In genomic region chr14:78010688-78011087, GRCh38 we compare ENCODE assay signal across 20 cellular contexts.
DNase-seq lines count a peak whose midpoint lies in the region; ATAC-seq, FAIRE-seq and TF ChIP-seq lines count a peak whose summit lies in the region.
"Had no signal": no experiment of that assay in that cellular context is flagged by ENCODE, and none has a peak within 500 bp of the region (broad histone marks: within the 10 kb centered on the region; RNA-seq: fewer than 3 reads in every experiment).

No MANE protein-coding gene starts in this region.

- H3K36me3 ChIP-seq in keratinocyte (ENCODE audit: control insufficient read depth in 2 of 2, extremely low read depth in 1 of 2, insufficient read depth in 2 of 2, low read length in 2 of 2), result no peaks in the 10 kb centered on the region
- H3K36me3 ChIP-seq in hepatocyte (replicated peaks; ENCODE audit: insufficient read depth, low read depth), result no peaks in the 10 kb centered on the region
- H3K36me3 ChIP-seq: gastrocnemius medialis, Peyer's patch, vagina had no signal

- 74% methylated on average over 4 of the region's 4 CpGs for WGBS in hepatocyte (ENCODE audit: low lambda C conversion rate, missing lambda C conversion rate)

- no peaks in the 10 kb centered on the region for H3K9me2 ChIP-seq in hepatocyte (replicated peaks; ENCODE audit: insufficient read depth)

- H4K20me1 ChIP-seq in keratinocyte (ENCODE audit: control insufficient read depth, extremely low read depth, insufficient read depth, low read length) (no peaks in the 10 kb centered on the region), hepatocyte (ENCODE audit: insufficient read depth, poor library complexity, severe bottlenecking) (no peaks in the 10 kb centered on the region)

- H2AFZ ChIP-seq in keratinocyte (ENCODE audit: control insufficient read depth, low read length) (no peak overlapping the region), hepatocyte (no peak overlapping the region)

- DNase-seq in Daoy (ENCODE audit: low read depth) (peak; percentile 62), NCI-H226 (peak; percentile 42), cardiac fibroblast (ENCODE audit: low read depth in 2 of 2) (peak; percentile 32 to 72), keratinocyte (ENCODE audit: low read depth, low spot score) (peak; percentile 86), SKM-1 treated with dmso at 0.1 percent for 144 hours (lab: John Stamatoyannopoulos, UW; ENCODE audit: unreplicated experiment) (no peak), hepatocyte (ENCODE audit: low spot score) (no peak), NCI-H2171 treated with DMSO at 0.1 percent for 48 hours (lab: John Stamatoyannopoulos, UW) (no peak)
- DNase-seq: activated CD4-positive, alpha-beta memory T cell treated with anti-CD3 and anti-CD28 coated beads for 36 hours; activated T-cell treated with anti-CD3 and anti-CD28 coated beads, Interleukin-2, amount 50 U/mL, for 24 hours; effector CD4-positive, alpha-beta T cell; gastrocnemius medialis; NCI-H2081 treated with DMSO at 0.1 percent for 48 hours; NCI-H774; Peyer's patch; stimulated activated CD4-positive, alpha-beta T cell treated with anti-CD3 and anti-CD28 coated beads, Interleukin-2, amount 100 ng/mL, for 24 hours; T-cell had no signal

- H3K9me3 ChIP-seq in keratinocyte (ENCODE audit: control insufficient read depth, low read depth, low read length), result no peaks in the 10 kb centered on the region
- H3K9me3 ChIP-seq in hepatocyte (ENCODE audit: low read depth), result no peaks in the 10 kb centered on the region
- H3K9me3 ChIP-seq: gastrocnemius medialis, Peyer's patch, vagina had no signal

- FAIRE-seq in keratinocyte (lab: Jason Lieb, UNC), result peak; percentile 92

- H3K9me1 ChIP-seq in keratinocyte (ENCODE audit: control insufficient read depth, extremely low read depth, insufficient read depth, low read length), result peaks cover 3% of the 10 kb centered on the region

- H3K4me3 ChIP-seq in cardiac fibroblast (replicated peaks in 1 of 2; ENCODE audit: low read depth in 2 of 2, low read length in 2 of 2), result no peak overlapping the region
- H3K4me3 ChIP-seq in keratinocyte (ENCODE audit: control insufficient read depth in 2 of 3, extremely low read depth in 1 of 3, insufficient read depth in 2 of 3, low read depth in 1 of 3, low read length in 3 of 3), result no peak overlapping the region
- no peak overlapping the region for H3K4me3 ChIP-seq in hepatocyte
- H3K4me3 ChIP-seq: gastrocnemius medialis, Peyer's patch, vagina had no signal

- H3K4me1 ChIP-seq in keratinocyte (ENCODE audit: control insufficient read depth, extremely low read depth, insufficient read depth, low read length) (peaks cover 15% of the 10 kb centered on the region), hepatocyte (ENCODE audit: insufficient read depth) (no peaks in the 10 kb centered on the region)
- H3K4me1 ChIP-seq: gastrocnemius medialis, Peyer's patch, vagina had no signal

- no peak for ATAC-seq in GM19463 (IDR thresholded peaks at IDR 0.05; ENCODE audit: unreplicated experiment)
- ATAC-seq: gastrocnemius medialis, sciatic nerve, T-cell had no signal

- H3K9ac ChIP-seq in keratinocyte (ENCODE audit: control insufficient read depth, extremely low read depth, insufficient read depth, low read length), result no peak overlapping the region

- no peaks in the 10 kb centered on the region for H3K79me2 ChIP-seq in keratinocyte (ENCODE audit: control insufficient read depth, insufficient read depth, low read length)
- no peaks in the 10 kb centered on the region for H3K79me2 ChIP-seq in hepatocyte

- H3K27ac ChIP-seq in keratinocyte (ENCODE audit: control insufficient read depth, insufficient read depth, low read length), result no peak overlapping the region
- H3K27ac ChIP-seq in hepatocyte, result no peak overlapping the region
- H3K27ac ChIP-seq: gastrocnemius medialis, Peyer's patch, vagina, VCaP had no signal

- H3K27me3 ChIP-seq in keratinocyte (ENCODE audit: control insufficient read depth, extremely low read depth, insufficient read depth, low read length) (no peaks in the 10 kb centered on the region), hepatocyte (no peaks in the 10 kb centered on the region)
- H3K27me3 ChIP-seq: gastrocnemius medialis, Peyer's patch, vagina had no signal

- no peak overlapping the region for H3K4me2 ChIP-seq in keratinocyte (ENCODE audit: control insufficient read depth, extremely low read depth, insufficient read depth, low read depth, low read length)
- H3K4me2 ChIP-seq in hepatocyte, result no peak overlapping the region

- TF ChIP-seq CTCF in cardiac fibroblast (IDR thresholded peaks at IDR 0.05; ENCODE audit: low read depth, low read length) (no peak), keratinocyte (optimal IDR thresholded peaks at IDR 0.05 in 1 of 3, IDR thresholded peaks at IDR 0.05 in 1 of 3, conservative IDR thresholded peaks at IDR 0.05 in 1 of 3; ENCODE audit: extremely low read depth in 1 of 3, insufficient read depth in 2 of 3, low read length in 3 of 3) (no peak), hepatocyte (IDR thresholded peaks at IDR 0.05; ENCODE audit: poor library complexity) (no peak)

- dilution Hi-C loops in keratinocyte (cut with MboI; ENCODE audit: extremely low pct_ligation_motif_present, low sequenced_read_pairs), result no loop called here

Comparison
In these comparisons a context has a peak if more than half of its experiments do, and no peak if none do; other contexts are left out.
1. DNase-seq: peak in Daoy (single experiment), NCI-H226 (single experiment), cardiac fibroblast (2 of 2) and keratinocyte (single experiment); none in SKM-1 treated with dmso at 0.1 percent for 144 hours (single experiment), hepatocyte (single experiment) and NCI-H2171 treated with DMSO at 0.1 percent for 48 hours (single experiment).